ENCODE assay signal across 8 cellular contexts in genomic region chr11:73779084-73779902, GRCh38. TPM values are rescaled to one million over a fixed set of nuclear protein-coding genes. Genes with fewer than 3 reads are reported as not detected.
A peak's percentile ranks its signal among the peaks of the same experiment; 100 is the strongest.
DNase-seq lines count a peak whose midpoint lies in the region; ATAC-seq and TF ChIP-seq lines count a peak whose summit lies in the region.

No MANE protein-coding gene starts in this region.

- POLR2A ChIA-PET in activated B cell treated with CpG ODN at 0.5 μM for 24 hours (lab: Charles Lee), result interaction anchor here (0.6 to 3.3 kb wide), 14 partner anchors 9 to 1850 kb away, joined by 3 to 133 read pairs (median 4); partner anchors contain the start of genes C2CD3, FAM168A, LIPT2 and MRPL48

- peak overlapping the region; percentile 39 for H3K4me3 ChIP-seq in AG09309 (ENCODE audit: control insufficient read depth, low read depth, low read length)

- peaks cover 2% of the 10 kb centered on the region for H3K27me3 Mint-ChIP-seq in activated B cell treated with CpG ODN at 0.5 μM for 24 hours
- H3K27me3 Mint-ChIP-seq in immature natural killer cell (ENCODE audit: low read depth in 3 of 3), result peaks cover 0 to 2% (median 0%) of the 10 kb centered on the region in 3 donors

- TF ChIP-seq CTCF in AG09309 (IDR thresholded peaks at IDR 0.05; ENCODE audit: control insufficient read depth, insufficient read depth, low read depth, low read length, missing control alignments) (no peak), activated B cell treated with CpG ODN at 0.5 μM for 24 hours (IDR thresholded peaks at IDR 0.05) (no peak)

- H3K4me3 Mint-ChIP-seq in activated B cell treated with CpG ODN at 0.5 μM for 24 hours, result peak overlapping the region; percentile 94
- H3K4me3 Mint-ChIP-seq in immature natural killer cell, result peak overlapping the region; percentile 91 to 94 (median 93)

- H3K36me3 Mint-ChIP-seq in activated B cell treated with CpG ODN at 0.5 μM for 24 hours (ENCODE audit: low read depth), result peaks cover 1% of the 10 kb centered on the region
- H3K36me3 Mint-ChIP-seq in immature natural killer cell, result no peaks in the 10 kb centered on the region

- ATAC-seq in GM19023 (IDR thresholded peaks at IDR 0.05; ENCODE audit: unreplicated experiment) (peak; percentile 100), HG03196 (IDR thresholded peaks at IDR 0.05; ENCODE audit: unreplicated experiment) (peak; percentile 99), activated B cell treated with CpG ODN at 0.5 μM for 24 hours (ENCODE audit: low read depth) (peak; percentile 99)

- H3K9me3 Mint-ChIP-seq in activated B cell treated with CpG ODN at 0.5 μM for 24 hours, result no peaks in the 10 kb centered on the region
- H3K9me3 Mint-ChIP-seq in immature natural killer cell, result no peaks in the 10 kb centered on the region

- CTCF ChIA-PET in activated B cell treated with CpG ODN at 0.5 μM for 24 hours (lab: Charles Lee), result interaction anchor here (1.0 to 1.6 kb wide), 2 partner anchors 8 to 18 kb away, joined by 3 to 16 read pairs; partner anchors contain the start of genes MRPL48 and RAB6A

- peak overlapping the region; percentile 97 for H3K27ac ChIP-seq in caudate nucleus (ENCODE audit: low read depth, low read length)

- H3K4me1 Mint-ChIP-seq in activated B cell treated with CpG ODN at 0.5 μM for 24 hours (peaks cover 8% of the 10 kb centered on the region), immature natural killer cell (peaks cover 13 to 17% of the 10 kb centered on the region in 2 donors)

- H3K27ac Mint-ChIP-seq in activated B cell treated with CpG ODN at 0.5 μM for 24 hours (peak overlapping the region; percentile 98), immature natural killer cell (peak overlapping the region; percentile 92 to 99 (median 98))

- intact Hi-C loops in activated B cell treated with CpG ODN at 0.5 μM for 24 hours (cut with micrococcal nuclease), result loop anchor here (1.0 to 2.0 kb wide), 5 partner anchors 9 to 620 kb away; partner anchors contain the start of genes C2CD3, FAM168A, PGM2L1 and PPME1

- DNase-seq in AG09309 (ENCODE audit: low read depth), result peak; percentile 89
- peak; percentile 98 for DNase-seq in NCI-H226
- DNase-seq in activated B cell treated with CpG ODN at 0.5 μM for 24 hours, result peak; percentile 94
- DNase-seq in caudate nucleus (lab: John Stamatoyannopoulos, UW), result peak; percentile 55 to 100 (median 99)
- peak; percentile 95 to 96 (median 95) for DNase-seq in immature natural killer cell
- peak; percentile 95 for DNase-seq in smooth muscle cell of the brain vasculature (ENCODE audit: low read depth, low spot score)

RNA-seq across cellular contexts. Expression of gene MRPL48, which starts 8.4 kb away (rescaled TPM):
- total RNA-seq in activated B cell treated with CpG ODN at 0.5 μM for 24 hours, result 38.3 and 40.6 TPM in 2 replicates
- polyA plus RNA-seq in immature natural killer cell, result 100 to 1,000 TPM in 1 of 3 donors, 10 to 100 TPM in 2; 55.8 to 106 (median 91.5) TPM

RNA-seq across cellular contexts. Expression of gene RAB6A, which starts 18.4 kb away (rescaled TPM):
- total RNA-seq in activated B cell treated with CpG ODN at 0.5 μM for 24 hours, result 53.3 and 61.0 TPM in 2 replicates
- 100 to 1,000 TPM; 127 to 162 (median 131) TPM for polyA plus RNA-seq in immature natural killer cell

Comparison
In these comparisons a context has a peak if more than half of its experiments do, and no peak if none do; other contexts are left out.
1. Peak in every context shown above with its lines: DNase-seq, ATAC-seq, H3K4me3 ChIP-seq and H3K27ac ChIP-seq.